Comparison of ENCODE assay signal across 27 cellular contexts in genomic region chr15:99738047-99738847, GRCh38. TPM values are rescaled to one million over a fixed set of nuclear protein-coding genes. Genes with fewer than 3 reads are reported as not detected.
"Had no signal": no experiment of that assay in that cellular context is flagged by ENCODE, and none has a peak within 500 bp of the region (broad histone marks: within the 10 kb centered on the region; RNA-seq: fewer than 3 reads in every experiment).

No MANE protein-coding gene starts in this region.

- H3K9me3 ChIP-seq: ascending aorta had no signal

- H3K27ac Mint-ChIP-seq: activated CD4-positive, alpha-beta T cell treated with anti-CD3 and anti-CD28 coated beads, Interleukin-2, amount 10 ng/mL, durations not matched to agents 24 days and 14 days; activated CD8-positive, alpha-beta T cell treated with anti-CD3 and anti-CD28 coated beads for 36 hours; activated naive CD4-positive, alpha-beta T cell treated with anti-CD3 and anti-CD28 coated beads, Interleukin-2, amount 50 U/mL, for 24 hours; activated naive CD8-positive, alpha-beta T cell treated with anti-CD3 and anti-CD28 coated beads, Interleukin-2, amount 10 ng/mL, durations not matched to agents 7 days and 5 days; activated T-cell treated with anti-CD3 and anti-CD28 coated beads, Interleukin-2, amount 50 U/mL, for 72 hours; activated T-helper 2 cell treated with anti-CD3 and anti-CD28 coated beads, Interferon-gamma antibody, Interleukin-2, Interleukin-4, amounts not matched to agents 10 μg/mL and 5 μg/mL and 100 μg/mL, durations not matched to agents 14 hours and 24 hours and 36 hours had no signal

- H3K36me3 ChIP-seq: ascending aorta had no signal

- H3K36me3 Mint-ChIP-seq: activated naive CD4-positive, alpha-beta T cell treated with anti-CD3 and anti-CD28 coated beads, Interleukin-2, amount 50 U/mL, for 24 hours; activated naive CD8-positive, alpha-beta T cell treated with anti-CD3 and anti-CD28 coated beads, Interleukin-2, amount 10 ng/mL, durations not matched to agents 7 days and 5 days had no signal

- H3K27me3 Mint-ChIP-seq: activated CD4-positive, alpha-beta T cell treated with anti-CD3 and anti-CD28 coated beads, Interleukin-2, amount 10 ng/mL, durations not matched to agents 24 days and 14 days; activated CD8-positive, alpha-beta T cell treated with anti-CD3 and anti-CD28 coated beads for 36 hours; activated naive CD4-positive, alpha-beta T cell treated with anti-CD3 and anti-CD28 coated beads, Interleukin-2, amount 50 U/mL, for 24 hours; activated naive CD8-positive, alpha-beta T cell treated with anti-CD3 and anti-CD28 coated beads, Interleukin-2, amount 10 ng/mL, durations not matched to agents 7 days and 5 days had no signal

- DNase-seq: activated CD4-positive, alpha-beta T cell treated with anti-CD3 and anti-CD28 coated beads, Interleukin-2, amount 10 ng/mL, durations not matched to agents 24 days and 14 days; activated CD4-positive, alpha-beta T cell treated with anti-CD3 and anti-CD28 coated beads, Interleukin-2, amount 50 U/mL, for 4 hours; activated CD8-positive, alpha-beta T cell treated with anti-CD3 and anti-CD28 coated beads for 36 hours; activated gamma-delta T cell; activated naive CD4-positive, alpha-beta T cell treated with Interleukin-2 at 50 U/mL for 16 hours; activated naive CD8-positive, alpha-beta T cell treated with anti-CD3 and anti-CD28 coated beads, Interleukin-2, amount 10 ng/mL, durations not matched to agents 7 days and 5 days; activated T-cell treated with anti-CD3 and anti-CD28 coated beads, Interleukin-2, amount 50 U/mL, for 1 hour; activated T-cell treated with anti-CD3 and anti-CD28 coated beads, Interleukin-2, amount 50 U/mL, for 72 hours; amygdala; caudate nucleus; cerebellar nuclear complex; NCI-H1092 treated with DMSO at 0.1 percent for 48 hours; NCI-H1417 treated with DMSO at 0.1 percent for 48 hours; NCI-H187 treated with DMSO at 0.1 percent for 48 hours; NCI-H2081 treated with DMSO at 0.1 percent for 48 hours; NCI-H345; NCI-H524 treated with DMSO at 0.1 percent for 48 hours; RPMI8226; SIG-M5; SW 1271; T-helper 1 cell; T-helper 2 cell; T-helper 9 cell had no signal

- H3K9me3 Mint-ChIP-seq: activated CD4-positive, alpha-beta T cell treated with anti-CD3 and anti-CD28 coated beads, Interleukin-2, amount 10 ng/mL, durations not matched to agents 24 days and 14 days; activated CD8-positive, alpha-beta T cell treated with anti-CD3 and anti-CD28 coated beads for 36 hours; activated naive CD4-positive, alpha-beta T cell treated with anti-CD3 and anti-CD28 coated beads, Interleukin-2, amount 50 U/mL, for 24 hours; activated naive CD8-positive, alpha-beta T cell treated with anti-CD3 and anti-CD28 coated beads, Interleukin-2, amount 10 ng/mL, durations not matched to agents 7 days and 5 days; activated T-cell treated with anti-CD3 and anti-CD28 coated beads, Interleukin-2, amount 50 U/mL, for 72 hours; activated T-helper 2 cell treated with anti-CD3 and anti-CD28 coated beads, Interferon-gamma antibody, Interleukin-2, Interleukin-4, amounts not matched to agents 10 μg/mL and 5 μg/mL and 100 μg/mL, durations not matched to agents 14 hours and 24 hours and 36 hours had no signal

- H3K4me3 Mint-ChIP-seq: activated CD4-positive, alpha-beta T cell treated with anti-CD3 and anti-CD28 coated beads, Interleukin-2, amount 10 ng/mL, durations not matched to agents 24 days and 14 days; activated CD8-positive, alpha-beta T cell treated with anti-CD3 and anti-CD28 coated beads for 36 hours; activated naive CD4-positive, alpha-beta T cell treated with anti-CD3 and anti-CD28 coated beads, Interleukin-2, amount 50 U/mL, for 24 hours; activated naive CD8-positive, alpha-beta T cell treated with anti-CD3 and anti-CD28 coated beads, Interleukin-2, amount 10 ng/mL, durations not matched to agents 7 days and 5 days; activated T-cell treated with anti-CD3 and anti-CD28 coated beads, Interleukin-2, amount 50 U/mL, for 72 hours had no signal

- H3K27ac ChIP-seq: ascending aorta had no signal

- H3K4me1 ChIP-seq: ascending aorta had no signal

- H3K27me3 ChIP-seq: ascending aorta had no signal

- ATAC-seq: activated CD8-positive, alpha-beta T cell treated with anti-CD3 and anti-CD28 coated beads for 36 hours; activated T-cell treated with anti-CD3 and anti-CD28 coated beads, Interleukin-2, amount 50 U/mL, for 72 hours; Panc1 had no signal

- H3K4me3 ChIP-seq: ascending aorta had no signal

RNA-seq across cellular contexts. Expression of gene LYSMD4, which starts 5.0 kb away (rescaled TPM):
- total RNA-seq: ascending aorta had no signal
